8 cellular contexts compared by ENCODE assay signal in genomic region chr11:126310229-126310991, GRCh38. TPM values are rescaled to one million over a fixed set of nuclear protein-coding genes. Genes with fewer than 3 reads are reported as not detected.
DNase-seq lines count a peak whose midpoint lies in the region; ATAC-seq lines count a peak whose summit lies in the region.

No MANE protein-coding gene starts in this region.

- H3K9ac ChIP-seq in rectal smooth muscle tissue (ENCODE audit: low read length): no peak overlapping the region

- DNase-seq in D341Med (ENCODE audit: low spot score): peak; percentile 81
- DNase-seq in M059J (ENCODE audit: low read depth): peak; percentile 78
- DNase-seq in T follicular helper cell (ENCODE audit: low read depth): peak; percentile 15
- DNase-seq in amygdala (lab: John Stamatoyannopoulos, UW): peak in 49 of 56 donors; percentile 3 to 86 (median 57)
- peak; percentile 86 for DNase-seq in left ventricle myocardium superior

- H3K36me3 ChIP-seq in rectal smooth muscle tissue (ENCODE audit: control insufficient read depth, insufficient read depth, low read length): peaks cover 5% of the 10 kb centered on the region

- intact Hi-C loops in left ventricle myocardium superior (cut with micrococcal nuclease): loop anchor here (1.0 to 10.0 kb wide), 2 partner anchors 124 to 170 kb away; no protein-coding TSS in a partner anchor

- H3K27ac ChIP-seq in rectal smooth muscle tissue (ENCODE audit: low read depth, low read length): no peak overlapping the region

- peak overlapping the region; percentile 19 for H3K4me3 ChIP-seq in rectal smooth muscle tissue (ENCODE audit: low read length)

- ATAC-seq in GM21529 (IDR thresholded peaks at IDR 0.05; ENCODE audit: unreplicated experiment): peak; percentile 42
- peak; percentile 93 for ATAC-seq in left ventricle myocardium superior
- ATAC-seq in HG03439 (IDR thresholded peaks at IDR 0.05; ENCODE audit: unreplicated experiment): no peak

- H3K27me3 ChIP-seq in rectal smooth muscle tissue (ENCODE audit: control insufficient read depth, insufficient read depth, low read length): no peaks in the 10 kb centered on the region

- peaks cover 2% of the 10 kb centered on the region for H3K4me1 ChIP-seq in rectal smooth muscle tissue (ENCODE audit: control insufficient read depth, insufficient read depth, low read length)

RNA-seq across cellular contexts. Expression of gene DCPS, which starts 6.5 kb away (rescaled TPM):
- total RNA-seq in M059J (2014; rRNA removed; shearing (Covaris generic)): 20.0 and 27.8 TPM in 2 replicates
- 11.1 TPM for total RNA-seq in left ventricle myocardium superior

RNA-seq across cellular contexts. Expression of gene TIRAP, which starts 27.5 kb away (rescaled TPM):
- 2.2 and 8.1 TPM in 2 replicates for total RNA-seq in M059J (2014; rRNA removed; shearing (Covaris generic))
- 7.8 TPM for total RNA-seq in left ventricle myocardium superior

RNA-seq across cellular contexts. Expression of gene FOXRED1, which starts 41.5 kb away (rescaled TPM):
- total RNA-seq in M059J (2014; rRNA removed; shearing (Covaris generic)): 37.6 and 49.8 TPM in 2 replicates
- total RNA-seq in left ventricle myocardium superior: 29.1 TPM

RNA-seq across cellular contexts. Expression of gene SRPRA, which starts 41.7 kb away (rescaled TPM):
- 164 and 167 TPM in 2 replicates for total RNA-seq in M059J (2014; rRNA removed; shearing (Covaris generic))
- 68.6 TPM for total RNA-seq in left ventricle myocardium superior

RNA-seq across cellular contexts. Expression of gene ST3GAL4, which starts 45.1 kb away (rescaled TPM):
- 49.2 and 50.6 TPM in 2 replicates for total RNA-seq in M059J (2014; rRNA removed; shearing (Covaris generic))
- total RNA-seq in left ventricle myocardium superior: 45.4 TPM

Comparison
In these comparisons a context has a peak if more than half of its experiments do, and no peak if none do; other contexts are left out.
1. DNase-seq: peak in every context shown above with its lines; median percentile 86 in left ventricle myocardium superior; 81 in D341Med; 78 in M059J; 57 in amygdala; 15 in T follicular helper cell.